8 cellular contexts compared by ENCODE assay signal in genomic region chr4:16227462-16227868, GRCh38. TPM values are rescaled to one million over a fixed set of nuclear protein-coding genes. Genes with fewer than 3 reads are reported as not detected.
DNase-seq lines count a peak whose midpoint lies in the region; ATAC-seq and TF ChIP-seq lines count a peak whose summit lies in the region.

No MANE protein-coding gene starts in this region.

- TF ChIP-seq CTCF in Loucy (conservative IDR thresholded peaks at IDR 0.05; ENCODE audit: low read length), result no peak
- no peak for TF ChIP-seq CTCF in right atrium auricular region (IDR thresholded peaks at IDR 0.05)

- no peaks in the 10 kb centered on the region for H3K9me2 ChIP-seq in Loucy (replicated peaks; ENCODE audit: low read depth, low read length)

- H3K4me3 ChIP-seq in Loucy (ENCODE audit: low read length, poor library complexity, severe bottlenecking) (peak overlapping the region; percentile 81), right atrium auricular region (peak overlapping the region; percentile 83 to 92), rectal smooth muscle tissue (ENCODE audit: low read length) (peak overlapping the region; percentile 84)

- peak overlapping the region; percentile 85 for H3K9ac ChIP-seq in Loucy (ENCODE audit: low read depth, low read length, poor library complexity, severe bottlenecking)
- peak overlapping the region; percentile 87 for H3K9ac ChIP-seq in rectal smooth muscle tissue (ENCODE audit: low read length)

- H3K4me2 ChIP-seq in Loucy (ENCODE audit: low read depth, low read length, poor library complexity, severe bottlenecking), result peak overlapping the region; percentile 80

- peaks cover 6% of the 10 kb centered on the region; the same call in 1 of the 2 replicates for H3F3A ChIP-seq in Loucy (ENCODE audit: low read depth)

- no peak for ATAC-seq in HG02938 (IDR thresholded peaks at IDR 0.05; ENCODE audit: unreplicated experiment)

- H4K20me1 ChIP-seq in Loucy (ENCODE audit: insufficient read depth, low read length, poor library complexity, severe bottlenecking), result peaks cover 30% of the 10 kb centered on the region

- H3K79me2 ChIP-seq in Loucy (ENCODE audit: insufficient read depth, low read length), result peaks cover 52% of the 10 kb centered on the region

- H3K36me3 ChIP-seq in Loucy (ENCODE audit: insufficient read depth, low read length), result no peaks in the 10 kb centered on the region; the same call in 1 of the 2 replicates
- no peaks in the 10 kb centered on the region for H3K36me3 ChIP-seq in right atrium auricular region
- H3K36me3 ChIP-seq in rectal smooth muscle tissue (ENCODE audit: control insufficient read depth, insufficient read depth, low read length), result no peaks in the 10 kb centered on the region

- DNase-seq in NCI-H748 (lab: John Stamatoyannopoulos, UW; ENCODE audit: unreplicated experiment) (peak; percentile 26), NCI-H748 treated with DMSO at 0.1 percent for 48 hours (lab: John Stamatoyannopoulos, UW) (no peak), right atrium auricular region (ENCODE audit: low spot score) (peak; percentile 59), kidney glomerular epithelial cell (lab: John Stamatoyannopoulos, UW) (no peak)

- no peaks in the 10 kb centered on the region for H3K9me3 ChIP-seq in Loucy (ENCODE audit: insufficient read depth, low read depth, low read length)
- H3K9me3 ChIP-seq in right atrium auricular region, result no peaks in the 10 kb centered on the region

- H2AFZ ChIP-seq in Loucy (ENCODE audit: low read length), result no peak overlapping the region; the same call in 1 of the 2 replicates

- H3K27me3 ChIP-seq in Loucy (ENCODE audit: insufficient read depth, low read length, poor library complexity, severe bottlenecking), result no peaks in the 10 kb centered on the region
- H3K27me3 ChIP-seq in right atrium auricular region, result no peaks in the 10 kb centered on the region
- H3K27me3 ChIP-seq in rectal smooth muscle tissue (ENCODE audit: control insufficient read depth, insufficient read depth, low read length), result no peaks in the 10 kb centered on the region

- H3K4me1 ChIP-seq in Loucy (ENCODE audit: insufficient read depth, low read length, poor library complexity, severe bottlenecking), result peaks cover 40% of the 10 kb centered on the region
- peaks cover 0 to 68% of the 10 kb centered on the region in 2 donors for H3K4me1 ChIP-seq in right atrium auricular region
- H3K4me1 ChIP-seq in rectal smooth muscle tissue (ENCODE audit: control insufficient read depth, insufficient read depth, low read length), result peaks cover 12% of the 10 kb centered on the region

- H3K27ac ChIP-seq in angular gyrus (ENCODE audit: low read depth, low read length), result peak overlapping the region; percentile 79
- H3K27ac ChIP-seq in right atrium auricular region, result peak overlapping the region; percentile 95 to 96
- H3K27ac ChIP-seq in rectal smooth muscle tissue (ENCODE audit: low read depth, low read length), result peak overlapping the region; percentile 90

RNA-seq across cellular contexts. Expression of gene TAPT1, which starts 1.2 kb away (rescaled TPM):
- total RNA-seq in right atrium auricular region, result 10 to 100 TPM; 19.7 to 21.1 TPM

Comparison
In these comparisons a context has a peak if more than half of its experiments do, and no peak if none do; other contexts are left out.
1. DNase-seq: peak in NCI-H748 (single experiment) and right atrium auricular region (single experiment); none in NCI-H748 treated with DMSO at 0.1 percent for 48 hours (single experiment) and kidney glomerular epithelial cell (single experiment).
2. Peak in every context shown above with its lines, with median percentiles within 50 percentile points of each other: H3K4me3 ChIP-seq and H3K27ac ChIP-seq.